Comparison of ENCODE assay signal across 7 cellular contexts in genomic region chr21:41420998-41421397, GRCh38. TPM values are rescaled to one million over a fixed set of nuclear protein-coding genes. Genes with fewer than 3 reads are reported as not detected.
A peak's percentile ranks its signal among the peaks of the same experiment; 100 is the strongest.
DNase-seq lines count a peak whose midpoint lies in the region; ATAC-seq and TF ChIP-seq lines count a peak whose summit lies in the region.
"Not testable (repeated sequence)": the region's sequence is repeated elsewhere in the genome, so short reads cannot be mapped to it uniquely, and the experiment has no call there.

No MANE protein-coding gene starts in this region.

- peak overlapping the region; percentile 62 for H3K27ac Mint-ChIP-seq in activated T-cell treated with anti-CD3 and anti-CD28 coated beads, Interleukin-2, amount 50 U/mL, for 24 hours
- peak overlapping the region; percentile 83 for H3K27ac Mint-ChIP-seq in central memory CD8-positive, alpha-beta T cell (ENCODE audit: low read depth)
- H3K27ac Mint-ChIP-seq in naive B cell: peak overlapping the region in 5 of 6 donors; percentile 39 to 81 (median 65)

- H3K4me3 ChIP-seq in GM08714 (ENCODE audit: low read length) (peak overlapping the region; percentile 60; the same call in 1 of the 2 replicates), Panc1 (ENCODE audit: low read depth in 2 of 2, low read length in 2 of 2) (peak overlapping the region; percentile 46 to 60; a peak in 2 of 4 replicates), heart right ventricle (peak overlapping the region in 9 of 10 donors; percentile 58 to 77 (median 68)), skeletal muscle tissue (ENCODE audit: low read length in 3 of 3) (peak overlapping the region in 2 of 3 donors; percentile 71 to 79)

- H3K9me3 ChIP-seq in Panc1 (ENCODE audit: control insufficient read depth, insufficient read depth, low read depth, low read length); heart right ventricle; skeletal muscle tissue (ENCODE audit: control insufficient read depth in 3 of 3, low read length in 3 of 3): not testable (repeated sequence)

- 36 to 45% methylated on average over 5 to 6 of the region's 8 CpGs for WGBS in heart right ventricle, 2 donors

- H3K27me3 Mint-ChIP-seq in activated T-cell treated with anti-CD3 and anti-CD28 coated beads, Interleukin-2, amount 50 U/mL, for 24 hours; central memory CD8-positive, alpha-beta T cell; naive B cell: not testable (repeated sequence)

- H3K4me3 Mint-ChIP-seq in activated T-cell treated with anti-CD3 and anti-CD28 coated beads, Interleukin-2, amount 50 U/mL, for 24 hours: peak overlapping the region; percentile 70
- peak overlapping the region; percentile 85 for H3K4me3 Mint-ChIP-seq in central memory CD8-positive, alpha-beta T cell
- H3K4me3 Mint-ChIP-seq in naive B cell: peak overlapping the region; percentile 73 to 90 (median 86)

- H3K36me3 Mint-ChIP-seq in activated T-cell treated with anti-CD3 and anti-CD28 coated beads, Interleukin-2, amount 50 U/mL, for 24 hours (ENCODE audit: low read depth); central memory CD8-positive, alpha-beta T cell (ENCODE audit: insufficient read depth); naive B cell: not testable (repeated sequence)

- DNase-seq in Panc1 (ENCODE audit: low read depth, low spot score); activated T-cell treated with anti-CD3 and anti-CD28 coated beads, Interleukin-2, amount 50 U/mL, for 24 hours; central memory CD8-positive, alpha-beta T cell (ENCODE audit: low spot score in 2 of 2); heart right ventricle; naive B cell: not testable (repeated sequence)

- not testable (repeated sequence) for ATAC-seq in Panc1; central memory CD8-positive, alpha-beta T cell (replicated peaks; ENCODE audit: extremely low read depth, poor library complexity, severe bottlenecking); heart right ventricle; naive B cell (ENCODE audit: low read depth in 2 of 2)

- CTCF ChIA-PET in Panc1 (lab: Charles Lee): not testable (repeated sequence)

- not testable (repeated sequence) for H3K9me3 Mint-ChIP-seq in activated T-cell treated with anti-CD3 and anti-CD28 coated beads, Interleukin-2, amount 50 U/mL, for 24 hours; central memory CD8-positive, alpha-beta T cell
- peaks cover 0 to 11% (median 5%) of the 10 kb centered on the region in 7 donors for H3K9me3 Mint-ChIP-seq in naive B cell

- not testable (repeated sequence) for H3K4me1 ChIP-seq in Panc1 (ENCODE audit: control insufficient read depth, insufficient read depth, low read length)
- peaks cover 0 to 38% (median 16%) of the 10 kb centered on the region in 9 donors for H3K4me1 ChIP-seq in heart right ventricle
- H3K4me1 ChIP-seq in skeletal muscle tissue (ENCODE audit: control insufficient read depth in 3 of 3, insufficient read depth in 3 of 3, low read length in 3 of 3): peaks cover 5 to 10% (median 8%) of the 10 kb centered on the region in 3 donors

- in situ Hi-C loops in Panc1 (cut with HindIII; ENCODE audit: low pct_unique_long_range_greater_than_20kb, low sequenced_read_pairs): not testable (repeated sequence)

- H3K27me3 ChIP-seq in Panc1 (ENCODE audit: control insufficient read depth, insufficient read depth, low read length); heart right ventricle; skeletal muscle tissue (ENCODE audit: control insufficient read depth in 3 of 3, insufficient read depth in 3 of 3, low read length in 3 of 3): not testable (repeated sequence)

- not testable (repeated sequence) for BruUV-seq in Panc1 (replicated peaks; lab: Mats Ljungman, UMichigan)

- TF ChIP-seq CTCF in Panc1 (IDR thresholded peaks at IDR 0.05); heart right ventricle (IDR thresholded peaks at IDR 0.05): not testable (repeated sequence)

- intact Hi-C loops in Panc1 (cut with micrococcal nuclease; ENCODE audit: unreplicated experiment): not testable (repeated sequence)
- intact Hi-C loops in heart right ventricle (cut with DNase I): loop anchor here in 3 of 10 donors (10.0 kb wide), 2 partner anchors 56 to 256 kb away; partner anchors contain the start of genes MX2 (in 3 of the 3) and BACE2 (in 1 of the 3)

- POLR2A ChIA-PET in Panc1 (lab: Charles Lee): not testable (repeated sequence)

- peak overlapping the region in 1 of 3 donors; percentile 86 for H3K9ac ChIP-seq in skeletal muscle tissue (ENCODE audit: low read depth in 1 of 3, low read length in 3 of 3)

- not testable (repeated sequence) for H3K36me3 ChIP-seq in Panc1 (ENCODE audit: control insufficient read depth, insufficient read depth, low read length); heart right ventricle; skeletal muscle tissue (ENCODE audit: control insufficient read depth in 3 of 3, insufficient read depth in 3 of 3, low read length in 3 of 3)

- peaks cover 46% of the 10 kb centered on the region for H3K4me1 Mint-ChIP-seq in activated T-cell treated with anti-CD3 and anti-CD28 coated beads, Interleukin-2, amount 50 U/mL, for 24 hours (ENCODE audit: low read depth)
- H3K4me1 Mint-ChIP-seq in central memory CD8-positive, alpha-beta T cell: peaks cover 15% of the 10 kb centered on the region
- peaks cover 42 to 67% (median 62%) of the 10 kb centered on the region in 3 donors for H3K4me1 Mint-ChIP-seq in naive B cell

- not testable (repeated sequence) for H3K27ac ChIP-seq in Panc1 (ENCODE audit: low read length)
- H3K27ac ChIP-seq in heart right ventricle: peak overlapping the region; percentile 75 to 99 (median 91)
- H3K27ac ChIP-seq in skeletal muscle tissue (ENCODE audit: low read depth, low read length): peak overlapping the region; percentile 82

RNA-seq across cellular contexts. Expression of gene MX1, which starts 5.0 kb away (rescaled TPM):
- total RNA-seq in Panc1 (2021; ENCODE audit: unreplicated experiment): 7.8 TPM
- 4.7 TPM for polyA plus RNA-seq in Panc1 (2012; ENCODE audit: insufficient read length)
- 10 to 100 TPM; 11.1 to 50.0 (median 20.1) TPM for total RNA-seq in heart right ventricle
- polyA plus RNA-seq in heart right ventricle: 10 to 100 TPM in 1 of 2 donors, 1 to 10 TPM in 1; 5.4 to 14.0 TPM
- 100 to 1,000 TPM in 2 of 6 donors, 10 to 100 TPM in 4; 62.0 to 119 (median 77.7) TPM for polyA plus RNA-seq in naive B cell (ENCODE audit: low read depth in 6 of 6)
- 11.0 TPM for total RNA-seq in skeletal muscle tissue

RNA-seq across cellular contexts. Expression of gene MX2, which starts 59.2 kb away (rescaled TPM):
- 56.7 TPM for total RNA-seq in Panc1 (2021; ENCODE audit: unreplicated experiment)
- polyA plus RNA-seq in Panc1 (2012; ENCODE audit: insufficient read length): 40.1 TPM
- 10 to 100 TPM in 3 of 10 donors, 1 to 10 TPM in 7; 3.9 to 22.9 (median 7.3) TPM for total RNA-seq in heart right ventricle
- 1 to 10 TPM; 3.0 to 7.2 TPM for polyA plus RNA-seq in heart right ventricle
- polyA plus RNA-seq in naive B cell (ENCODE audit: low read depth in 6 of 6): 10 to 100 TPM; 18.4 to 48.2 (median 40.3) TPM
- total RNA-seq in skeletal muscle tissue: 6.8 TPM
